ENCODE assay signal across 8 cellular contexts in the genomic region with DNA sequence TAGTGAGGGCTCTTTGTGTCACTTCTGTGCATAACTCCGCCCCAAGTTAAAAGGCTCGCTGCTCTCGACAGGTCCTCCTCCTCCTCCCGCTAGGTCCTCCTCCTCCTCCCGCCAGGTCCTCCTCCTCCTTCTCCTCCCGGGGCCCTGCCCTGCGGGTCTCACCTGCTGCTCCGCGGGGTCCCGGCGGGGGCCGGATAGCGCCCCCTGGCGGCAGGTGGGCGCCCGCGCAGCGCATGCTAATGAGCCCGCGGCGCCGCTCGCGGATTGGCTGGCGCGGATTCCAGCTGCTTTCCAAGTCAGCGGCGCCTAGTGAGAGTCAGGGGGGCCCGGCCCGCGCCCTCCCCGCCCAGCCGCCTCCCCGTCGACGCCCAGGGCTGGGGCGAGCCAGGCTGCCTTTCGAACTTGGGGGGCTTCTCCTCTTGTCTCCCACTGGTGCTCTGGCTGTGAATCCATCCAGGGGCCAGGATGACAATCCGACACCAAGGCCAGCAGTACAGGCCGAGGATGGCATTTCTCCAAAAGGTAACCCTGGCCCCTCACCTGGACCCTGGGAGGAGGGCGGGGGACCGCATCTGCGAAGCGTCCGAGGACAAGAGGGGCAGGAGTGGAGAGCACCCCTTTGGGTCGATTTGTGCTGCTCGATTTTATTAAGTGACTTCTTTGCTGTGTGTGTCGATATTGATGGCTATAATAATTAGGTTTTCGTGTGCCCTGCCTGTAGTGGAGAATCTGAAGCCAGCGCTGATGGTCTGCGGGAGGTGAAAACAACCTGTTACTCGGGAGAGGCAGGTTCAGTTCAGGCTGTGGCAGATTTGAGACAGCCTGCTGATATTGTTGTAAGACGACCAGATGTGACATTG. TPM values are rescaled to one million over a fixed set of nuclear protein-coding genes. Genes with fewer than 3 reads are reported as not detected.
DNase-seq lines count a peak whose midpoint lies in the region; ATAC-seq and TF ChIP-seq lines count a peak whose summit lies in the region.

Gene RGS9 (plus strand): TSS at position 295 of the 860 bp plus-strand sequence. CDS start 171 bp downstream, at position 466.

- H3K36me3 ChIP-seq in esophagus muscularis mucosa (no peaks in the 10 kb centered on the region), muscle layer of colon (ENCODE audit: insufficient read depth, low read length) (no peaks in the 10 kb centered on the region)

- H3K4me1 ChIP-seq in esophagus muscularis mucosa (peaks cover 11 to 33% (median 32%) of the 10 kb centered on the region in 4 donors), muscle layer of colon (ENCODE audit: insufficient read depth, low read length) (peaks cover 18% of the 10 kb centered on the region)

- peak within 1 kb of the TSS; percentile 34 for H3K9ac ChIP-seq in muscle layer of colon (ENCODE audit: low read length)

- peak within 1 kb of the TSS; percentile 58 to 78 (median 68) for H3K4me3 ChIP-seq in esophagus muscularis mucosa
- H3K4me3 ChIP-seq in muscle layer of colon (ENCODE audit: low read depth in 1 of 2, low read length in 2 of 2): peak within 1 kb of the TSS; percentile 61 to 73

- TF ChIP-seq EP300 in esophagus muscularis mucosa (IDR thresholded peaks at IDR 0.05): no peak

- no peak for TF ChIP-seq POLR2A in esophagus muscularis mucosa (IDR thresholded peaks at IDR 0.05; ENCODE audit: low read depth)

- intact Hi-C loops in esophagus muscularis mucosa (cut with DNase I): loop anchor here (5.0 kb wide), 3 partner anchors 35 to 175 kb away; no protein-coding TSS in a partner anchor

- H3K9me3 ChIP-seq in esophagus muscularis mucosa (no peaks in the 10 kb centered on the region), muscle layer of colon (ENCODE audit: low read length) (no peaks in the 10 kb centered on the region)

- peak; percentile 49 for DNase-seq in CMK (ENCODE audit: low read depth)
- DNase-seq in HPDE6-E6E7 (ENCODE audit: extremely low spot score): peak; percentile 62
- peak; percentile 20 for DNase-seq in NOMO-1 treated with dmso at 0.1 percent for 144 hours (lab: John Stamatoyannopoulos, UW; ENCODE audit: unreplicated experiment)
- DNase-seq in activated T-cell treated with anti-CD3 and anti-CD28 coated beads for 24 hours (ENCODE audit: low read depth): peak; percentile 79
- peak; percentile 95 for DNase-seq in esophagus muscularis mucosa (ENCODE audit: extremely low spot score)
- DNase-seq in stimulated activated CD8-positive, alpha-beta memory T cell treated with anti-CD3 and anti-CD28 coated beads, Interleukin-7, amount 100 ng/mL, for 1 hour (ENCODE audit: low read depth in 2 of 2): peak; percentile 69 to 71

- TF ChIP-seq CTCF in esophagus muscularis mucosa (IDR thresholded peaks at IDR 0.05): peak in 2 of 3 experiments; percentile 99

- 7% methylated on average over 31 of the region's 53 CpGs for WGBS in esophagus muscularis mucosa

- H3K27ac ChIP-seq in esophagus muscularis mucosa (replicated peaks in 1 of 4): peak within 1 kb of the TSS; percentile 29 to 67 (median 58)
- no peak within 1 kb of the TSS for H3K27ac ChIP-seq in muscle layer of colon (ENCODE audit: low read depth, low read length)

- peak; percentile 94 for ATAC-seq in GM19468 (IDR thresholded peaks at IDR 0.05; ENCODE audit: extremely low read depth, unreplicated experiment)

- peaks cover 0 to 6% (median 0%) of the 10 kb centered on the region in 4 donors for H3K27me3 ChIP-seq in esophagus muscularis mucosa
- H3K27me3 ChIP-seq in muscle layer of colon (ENCODE audit: control insufficient read depth in 1 of 2, insufficient read depth in 2 of 2, low read length in 2 of 2): no peaks in the 10 kb centered on the region

RNA-seq across cellular contexts. Expression of gene RGS9, which starts in this region (rescaled TPM):
- total RNA-seq in esophagus muscularis mucosa: 10 to 100 TPM; 22.4 to 58.6 (median 32.2) TPM

Comparison
In these comparisons a context has a peak if more than half of its experiments do, and no peak if none do; other contexts are left out.
1. DNase-seq: peak in every context shown above with its lines; median percentile 95 in esophagus muscularis mucosa; 79 in activated T-cell treated with anti-CD3 and anti-CD28 coated beads for 24 hours; 70 in stimulated activated CD8-positive, alpha-beta memory T cell treated with anti-CD3 and anti-CD28 coated beads, Interleukin-7, amount 100 ng/mL, for 1 hour; 62 in HPDE6-E6E7; 49 in CMK; 20 in NOMO-1 treated with dmso at 0.1 percent for 144 hours.